ENCODE assay signal across 2 cellular contexts in genomic region chr10:27392606-27393005, GRCh38.
TF ChIP-seq lines count a peak whose summit lies in the region.

No MANE protein-coding gene starts in this region.

TF ChIP-seq in HepG2, 621 proteins besides CTCF, POLR2A, EP300 and RAD21 (continued from another document):
- TF ChIP-seq LCORL (IDR thresholded peaks at IDR 0.05): no peak
- TF ChIP-seq LCORL (CRISPR knock-in tag; IDR thresholded peaks at IDR 0.05): no peak

TF ChIP-seq in GM12878, 131 proteins besides CTCF, POLR2A, EP300 and RAD21:
- TF ChIP-seq CBX5 (IDR thresholded peaks at IDR 0.05; ENCODE audit: low read depth) (0 out of 2 replicates have a peak, but pooled peaks have one; percentile 25), IKZF2 (IDR thresholded peaks at IDR 0.05) (no peak)
TF ChIP-seq in GM12878: peak in this region for 1.
